Comparison of ENCODE assay signal across 8 cellular contexts in the genomic region with DNA sequence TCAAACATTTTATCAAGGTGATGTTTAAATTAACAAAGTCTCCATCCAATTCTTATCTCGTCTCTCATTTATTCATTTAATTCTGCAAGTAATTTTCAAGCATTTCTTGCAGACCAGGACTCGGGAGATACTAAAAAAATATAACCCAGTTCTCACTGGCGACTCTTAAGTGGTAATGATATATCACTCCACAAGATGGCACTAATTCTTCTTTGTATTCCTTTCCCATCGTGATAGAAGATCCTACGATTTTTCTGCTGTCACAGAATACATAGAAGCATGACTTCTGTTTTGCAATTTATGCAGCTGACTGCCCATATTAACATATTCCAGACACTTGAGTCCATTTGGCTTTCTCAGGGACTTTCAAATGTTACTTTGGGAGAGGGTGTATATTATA.
DNase-seq lines count a peak whose midpoint lies in the region; ATAC-seq, FAIRE-seq and TF ChIP-seq lines count a peak whose summit lies in the region.

No MANE protein-coding gene starts in this region.

- H3K4me2 ChIP-seq in A549, result no peak overlapping the region
- peak overlapping the region; percentile 70 for H3K4me2 ChIP-seq in OCI-LY3 (ENCODE audit: low read length)

- H3K4me3 ChIP-seq in A549 (no peak overlapping the region), GM12875 (ENCODE audit: low read depth, low read length) (no peak overlapping the region), OCI-LY3 (ENCODE audit: low read length) (peak overlapping the region; percentile 50), upper lobe of left lung (no peak overlapping the region)

- peak; percentile 32 to 33; a peak in 4 of 5 replicates for TF ChIP-seq RAD21 in A549 (conservative IDR thresholded peaks at IDR 0.05 in 1 of 2, IDR thresholded peaks at IDR 0.05 in 1 of 2)

- no peaks in the 10 kb centered on the region for H4K20me1 ChIP-seq in OCI-LY3 (ENCODE audit: insufficient read depth, low read length)

- ATAC-seq in A549 (peak; percentile 39 to 60; a peak in 4 of 6 replicates), upper lobe of left lung (ENCODE audit: low FRiP score in 2 of 2) (no peak), HG03280 (IDR thresholded peaks at IDR 0.05; ENCODE audit: unreplicated experiment) (no peak), omental fat pad (ENCODE audit: low FRiP score) (no peak), GM21528 (IDR thresholded peaks at IDR 0.05; ENCODE audit: low FRiP score, unreplicated experiment) (no peak)

- no peaks in the 10 kb centered on the region for H3K79me2 ChIP-seq in OCI-LY3 (ENCODE audit: low read length)

- no peak for TF ChIP-seq POLR2A in A549 (IDR thresholded peaks at IDR 0.05; ENCODE audit: low read length)
- no peak for TF ChIP-seq POLR2A in upper lobe of left lung (IDR thresholded peaks at IDR 0.05)

- no peaks in the 10 kb centered on the region for H3K27me3 ChIP-seq in OCI-LY3 (ENCODE audit: low read depth, low read length)
- H3K27me3 ChIP-seq in upper lobe of left lung, result no peaks in the 10 kb centered on the region

- no peak overlapping the region for H3K9ac ChIP-seq in OCI-LY3 (ENCODE audit: low read length)

- TF ChIP-seq CTCF in A549 (IDR thresholded peaks at IDR 0.05), result peak; percentile 35
- TF ChIP-seq CTCF in GM12875 (IDR thresholded peaks at IDR 0.05; ENCODE audit: borderline replicate concordance, insufficient read depth, low read depth, low read length), result 0 out of 2 replicates have a peak, but pooled peaks have one; percentile 25
- peak; percentile 55 for TF ChIP-seq CTCF in OCI-LY3 (IDR thresholded peaks at IDR 0.05; ENCODE audit: low read depth, low read length)
- peak in 4 of 6 experiments; percentile 7 to 31 (median 18) for TF ChIP-seq CTCF in upper lobe of left lung (IDR thresholded peaks at IDR 0.05)
- no peak for TF ChIP-seq CTCF in omental fat pad (IDR thresholded peaks at IDR 0.05)

- H3K36me3 ChIP-seq in OCI-LY3 (replicated peaks; ENCODE audit: low read depth, low read length) (no peaks in the 10 kb centered on the region), upper lobe of left lung (no peaks in the 10 kb centered on the region)

- FAIRE-seq in A549 (lab: Jason Lieb, UNC), result no peak

- peak overlapping the region; percentile 41; the same call in 1 of the 2 replicates for H2AFZ ChIP-seq in OCI-LY3 (ENCODE audit: low read depth, low read length)

- CTCF ChIA-PET in A549 (lab: Yijun Ruan, JAX), result interaction anchor here (0.8 to 1.3 kb wide), 5 partner anchors 10 to 983 kb away, joined by 3 to 5 read pairs (median 3); no protein-coding TSS in a partner anchor

- H3K4me1 ChIP-seq in A549, result no peaks in the 10 kb centered on the region
- no peaks in the 10 kb centered on the region for H3K4me1 ChIP-seq in OCI-LY3 (ENCODE audit: low read length)
- no peaks in the 10 kb centered on the region for H3K4me1 ChIP-seq in upper lobe of left lung

- TF ChIP-seq EP300 in A549 (IDR thresholded peaks at IDR 0.05) (no peak), upper lobe of left lung (IDR thresholded peaks at IDR 0.05) (no peak)

- POLR2A ChIA-PET in A549 (lab: Yijun Ruan, JAX), result no interaction called here

- DNase-seq in A549 (ENCODE audit: low read depth in 1 of 2, low spot score in 1 of 2) (peak; percentile 5 to 26), fibroblast of peridontal ligament (ENCODE audit: extremely low read depth) (peak; percentile 14), upper lobe of left lung (no peak), omental fat pad (ENCODE audit: low spot score) (no peak)

- 3% methylated on average over 5 of the region's 5 CpGs for WGBS in A549 (ENCODE audit: missing lambda C conversion rate)
- 9 to 10% methylated on average over 5 of the region's 5 CpGs for WGBS in upper lobe of left lung, 2 donors

- H3K27ac ChIP-seq in A549 (no peak overlapping the region), OCI-LY3 (ENCODE audit: low read length) (no peak overlapping the region), upper lobe of left lung (no peak overlapping the region)

- H3K9me3 ChIP-seq in A549 (no peaks in the 10 kb centered on the region), OCI-LY3 (ENCODE audit: insufficient read depth, low read length) (no peaks in the 10 kb centered on the region), upper lobe of left lung (no peaks in the 10 kb centered on the region)

TF ChIP-seq in A549, 52 proteins besides CTCF, POLR2A, EP300 and RAD21:
- TF ChIP-seq, protein P1, sequence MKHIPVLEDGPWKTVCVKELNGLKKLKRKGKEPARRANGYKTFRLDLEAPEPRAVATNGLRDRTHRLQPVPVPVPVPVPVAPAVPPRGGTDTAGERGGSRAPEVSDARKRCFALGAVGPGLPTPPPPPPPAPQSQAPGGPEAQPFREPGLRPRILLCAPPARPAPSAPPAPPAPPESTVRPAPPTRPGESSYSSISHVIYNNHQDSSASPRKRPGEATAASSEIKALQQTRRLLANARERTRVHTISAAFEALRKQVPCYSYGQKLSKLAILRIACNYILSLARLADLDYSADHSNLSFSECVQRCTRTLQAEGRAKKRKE (CRISPR knock-in tag; IDR thresholded peaks at IDR 0.05; ENCODE audit: low read depth), result no peak
- TF ChIP-seq, protein P2, sequence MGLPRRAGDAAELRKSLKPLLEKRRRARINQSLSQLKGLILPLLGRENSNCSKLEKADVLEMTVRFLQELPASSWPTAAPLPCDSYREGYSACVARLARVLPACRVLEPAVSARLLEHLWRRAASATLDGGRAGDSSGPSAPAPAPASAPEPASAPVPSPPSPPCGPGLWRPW (IDR thresholded peaks at IDR 0.05), result no peak
- TF ChIP-seq FOXS1 (CRISPR knock-in tag; IDR thresholded peaks at IDR 0.05), result no peak
- TF ChIP-seq, protein P3, sequence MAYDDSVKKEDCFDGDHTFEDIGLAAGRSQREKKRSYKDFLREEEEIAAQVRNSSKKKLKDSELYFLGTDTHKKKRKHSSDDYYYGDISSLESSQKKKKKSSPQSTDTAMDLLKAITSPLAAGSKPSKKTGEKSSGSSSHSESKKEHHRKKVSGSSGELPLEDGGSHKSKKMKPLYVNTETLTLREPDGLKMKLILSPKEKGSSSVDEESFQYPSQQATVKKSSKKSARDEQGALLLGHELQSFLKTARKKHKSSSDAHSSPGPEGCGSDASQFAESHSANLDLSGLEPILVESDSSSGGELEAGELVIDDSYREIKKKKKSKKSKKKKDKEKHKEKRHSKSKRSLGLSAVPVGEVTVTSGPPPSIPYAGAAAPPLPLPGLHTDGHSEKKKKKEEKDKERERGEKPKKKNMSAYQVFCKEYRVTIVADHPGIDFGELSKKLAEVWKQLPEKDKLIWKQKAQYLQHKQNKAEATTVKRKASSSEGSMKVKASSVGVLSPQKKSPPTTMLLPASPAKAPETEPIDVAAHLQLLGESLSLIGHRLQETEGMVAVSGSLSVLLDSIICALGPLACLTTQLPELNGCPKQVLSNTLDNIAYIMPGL (CRISPR knock-in tag; IDR thresholded peaks at IDR 0.05; ENCODE audit: borderline replicate concordance), result no peak
- TF ChIP-seq SMC3 (IDR thresholded peaks at IDR 0.05), result peak; percentile 37; the same call in 2 of the 3 replicates
- TF ChIP-seq SREBF2 (IDR thresholded peaks at IDR 0.05), result no peak
TF ChIP-seq in A549: peak in this region for 1.

Comparison
In these comparisons a context has a peak if more than half of its experiments do, and no peak if none do; other contexts are left out.
1. ATAC-seq: peak in A549 (2 of 2); none in upper lobe of left lung (0 of 2), HG03280 (single experiment), omental fat pad (single experiment) and GM21528 (single experiment).
2. DNase-seq: peak in A549 (2 of 2) and fibroblast of peridontal ligament (single experiment); none in upper lobe of left lung (0 of 2) and omental fat pad (single experiment).
3. CTCF ChIP-seq: peak in A549 (single experiment), GM12875 (single experiment), OCI-LY3 (single experiment) and upper lobe of left lung (4 of 6); none in omental fat pad (0 of 3).